3 cellular contexts compared by ENCODE assay signal in the genomic region with DNA sequence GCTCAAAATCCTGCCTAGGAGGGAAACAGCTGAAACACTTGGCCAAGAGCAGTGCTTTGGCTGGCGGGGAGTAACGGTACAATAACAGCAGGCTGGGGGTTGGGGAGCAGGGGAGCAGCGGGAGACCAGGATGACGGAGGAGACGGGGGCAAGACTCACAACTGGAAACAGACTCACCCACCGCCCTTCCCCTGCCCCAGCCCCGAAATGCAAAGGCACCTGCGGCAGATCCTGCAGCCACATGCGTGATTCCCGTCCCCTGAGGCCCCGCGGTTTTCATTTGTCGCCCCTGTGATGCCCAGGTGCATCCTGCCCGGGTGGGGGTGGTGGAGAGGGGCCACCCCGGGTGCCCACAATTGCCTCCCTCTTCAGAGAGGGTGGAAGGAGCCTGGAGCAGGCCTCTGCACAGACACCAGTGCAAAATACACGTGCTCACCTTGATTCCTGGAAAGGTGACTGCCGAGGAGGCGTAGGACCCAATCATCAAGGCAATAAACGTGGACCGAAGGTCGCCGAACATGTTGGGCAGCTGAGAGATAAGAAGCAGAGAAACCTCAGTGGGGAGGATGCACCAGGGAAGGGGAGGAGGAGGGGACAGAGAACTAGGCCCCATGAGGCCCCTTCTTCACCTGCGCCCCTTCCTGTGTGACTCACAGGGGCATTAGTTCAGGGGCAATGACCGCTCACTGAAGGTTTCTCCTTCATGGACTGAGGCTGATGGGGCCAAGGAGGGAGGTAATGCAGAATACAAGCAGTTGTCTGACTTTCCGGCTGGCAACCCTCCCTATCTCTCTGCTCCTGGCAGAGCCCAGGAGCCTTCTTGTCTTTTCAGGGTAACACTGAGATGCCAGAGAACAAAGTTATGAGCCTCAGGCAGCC.
TF ChIP-seq lines count a peak whose summit lies in the region.

No MANE protein-coding gene starts in this region.

TF ChIP-seq in GM12891, 5 proteins besides CTCF, POLR2A, EP300 and RAD21:
- TF ChIP-seq PAX5 (IDR thresholded peaks at IDR 0.05; ENCODE audit: insufficient read depth, low read length, severe bottlenecking) (peak; percentile 7), TAF1 (IDR thresholded peaks at IDR 0.05; ENCODE audit: low read depth, low read length) (no peak), POU2F2 (IDR thresholded peaks at IDR 0.05; ENCODE audit: low read depth, low read length) (peak; percentile 49; the same call in 1 of the 2 replicates)

TF ChIP-seq in H1, 55 proteins besides CTCF, POLR2A, EP300 and RAD21:
- TF ChIP-seq HDAC2 (IDR thresholded peaks at IDR 0.05; ENCODE audit: borderline replicate concordance in 1 of 2, low read depth in 2 of 2, low read length in 2 of 2) (no peak), CHD2 (IDR thresholded peaks at IDR 0.05; ENCODE audit: low read length) (no peak), BACH1 (IDR thresholded peaks at IDR 0.05; ENCODE audit: low read length) (no peak), SAP30 (IDR thresholded peaks at IDR 0.05; ENCODE audit: insufficient read depth, insufficient replicate concordance, low read length) (no peak), CEBPB (IDR thresholded peaks at IDR 0.05; ENCODE audit: low read depth, low read length) (no peak), CREB1 (IDR thresholded peaks at IDR 0.05) (no peak), RXRA (IDR thresholded peaks at IDR 0.05; ENCODE audit: insufficient read depth, low read depth, low read length) (no peak), SIN3A (conservative IDR thresholded peaks at IDR 0.05 in 1 of 2, IDR thresholded peaks at IDR 0.05 in 1 of 2; ENCODE audit: low read depth in 1 of 2, low read length in 2 of 2) (no peak), CHD1 (IDR thresholded peaks at IDR 0.05; ENCODE audit: low read depth, low read length) (no peak), GABPA (IDR thresholded peaks at IDR 0.05; ENCODE audit: borderline replicate concordance, insufficient read depth, low read length) (no peak), NANOG (IDR thresholded peaks at IDR 0.05; ENCODE audit: insufficient read depth, low read depth, low read length, poor library complexity, severe bottlenecking) (no peak), SIRT6 (IDR thresholded peaks at IDR 0.05; ENCODE audit: low read length) (no peak), TBP (IDR thresholded peaks at IDR 0.05; ENCODE audit: low read depth, low read length) (no peak), ZNF274 (IDR thresholded peaks at IDR 0.05; ENCODE audit: borderline replicate concordance, extremely low read depth, low read length) (no peak), NRF1 (IDR thresholded peaks at IDR 0.05; ENCODE audit: low read depth, low read length) (no peak), SRF (IDR thresholded peaks at IDR 0.05; ENCODE audit: low read depth, low read length) (no peak), CBX8 (IDR thresholded peaks at IDR 0.05; ENCODE audit: borderline replicate concordance, low read depth, low read length) (no peak), POLR2AphosphoS5 (IDR thresholded peaks at IDR 0.05; ENCODE audit: low read depth, low read length) (no peak)
- TF ChIP-seq, protein P1, sequence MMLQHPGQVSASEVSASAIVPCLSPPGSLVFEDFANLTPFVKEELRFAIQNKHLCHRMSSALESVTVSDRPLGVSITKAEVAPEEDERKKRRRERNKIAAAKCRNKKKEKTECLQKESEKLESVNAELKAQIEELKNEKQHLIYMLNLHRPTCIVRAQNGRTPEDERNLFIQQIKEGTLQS (IDR thresholded peaks at IDR 0.05; ENCODE audit: insufficient read depth, low read depth, low read length) = no peak

TF ChIP-seq in SK-N-SH treated with all-trans-retinoic acid at 6 μM for 48 hours, 23 proteins besides CTCF, POLR2A, EP300 and RAD21:
- TF ChIP-seq, protein P2, sequence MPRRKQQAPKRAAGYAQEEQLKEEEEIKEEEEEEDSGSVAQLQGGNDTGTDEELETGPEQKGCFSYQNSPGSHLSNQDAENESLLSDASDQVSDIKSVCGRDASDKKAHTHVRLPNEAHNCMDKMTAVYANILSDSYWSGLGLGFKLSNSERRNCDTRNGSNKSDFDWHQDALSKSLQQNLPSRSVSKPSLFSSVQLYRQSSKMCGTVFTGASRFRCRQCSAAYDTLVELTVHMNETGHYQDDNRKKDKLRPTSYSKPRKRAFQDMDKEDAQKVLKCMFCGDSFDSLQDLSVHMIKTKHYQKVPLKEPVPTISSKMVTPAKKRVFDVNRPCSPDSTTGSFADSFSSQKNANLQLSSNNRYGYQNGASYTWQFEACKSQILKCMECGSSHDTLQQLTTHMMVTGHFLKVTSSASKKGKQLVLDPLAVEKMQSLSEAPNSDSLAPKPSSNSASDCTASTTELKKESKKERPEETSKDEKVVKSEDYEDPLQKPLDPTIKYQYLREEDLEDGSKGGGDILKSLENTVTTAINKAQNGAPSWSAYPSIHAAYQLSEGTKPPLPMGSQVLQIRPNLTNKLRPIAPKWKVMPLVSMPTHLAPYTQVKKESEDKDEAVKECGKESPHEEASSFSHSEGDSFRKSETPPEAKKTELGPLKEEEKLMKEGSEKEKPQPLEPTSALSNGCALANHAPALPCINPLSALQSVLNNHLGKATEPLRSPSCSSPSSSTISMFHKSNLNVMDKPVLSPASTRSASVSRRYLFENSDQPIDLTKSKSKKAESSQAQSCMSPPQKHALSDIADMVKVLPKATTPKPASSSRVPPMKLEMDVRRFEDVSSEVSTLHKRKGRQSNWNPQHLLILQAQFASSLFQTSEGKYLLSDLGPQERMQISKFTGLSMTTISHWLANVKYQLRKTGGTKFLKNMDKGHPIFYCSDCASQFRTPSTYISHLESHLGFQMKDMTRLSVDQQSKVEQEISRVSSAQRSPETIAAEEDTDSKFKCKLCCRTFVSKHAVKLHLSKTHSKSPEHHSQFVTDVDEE (CRISPR knock-in tag; IDR thresholded peaks at IDR 0.05) = no peak
- TF ChIP-seq ZFP30 (CRISPR knock-in tag; IDR thresholded peaks at IDR 0.05) (no peak), TOX (CRISPR knock-in tag; IDR thresholded peaks at IDR 0.05; ENCODE audit: borderline replicate concordance) (no peak), ZFP3 (CRISPR knock-in tag; IDR thresholded peaks at IDR 0.05) (no peak), OSR1 (CRISPR knock-in tag; IDR thresholded peaks at IDR 0.05) (no peak), ISL1 (CRISPR knock-in tag; IDR thresholded peaks at IDR 0.05) (no peak), PPARA (CRISPR knock-in tag; IDR thresholded peaks at IDR 0.05; ENCODE audit: borderline replicate concordance) (no peak), CSDC2 (CRISPR knock-in tag; IDR thresholded peaks at IDR 0.05) (no peak), ZNF8 (CRISPR knock-in tag; IDR thresholded peaks at IDR 0.05) (no peak)
- TF ChIP-seq, protein P3, sequence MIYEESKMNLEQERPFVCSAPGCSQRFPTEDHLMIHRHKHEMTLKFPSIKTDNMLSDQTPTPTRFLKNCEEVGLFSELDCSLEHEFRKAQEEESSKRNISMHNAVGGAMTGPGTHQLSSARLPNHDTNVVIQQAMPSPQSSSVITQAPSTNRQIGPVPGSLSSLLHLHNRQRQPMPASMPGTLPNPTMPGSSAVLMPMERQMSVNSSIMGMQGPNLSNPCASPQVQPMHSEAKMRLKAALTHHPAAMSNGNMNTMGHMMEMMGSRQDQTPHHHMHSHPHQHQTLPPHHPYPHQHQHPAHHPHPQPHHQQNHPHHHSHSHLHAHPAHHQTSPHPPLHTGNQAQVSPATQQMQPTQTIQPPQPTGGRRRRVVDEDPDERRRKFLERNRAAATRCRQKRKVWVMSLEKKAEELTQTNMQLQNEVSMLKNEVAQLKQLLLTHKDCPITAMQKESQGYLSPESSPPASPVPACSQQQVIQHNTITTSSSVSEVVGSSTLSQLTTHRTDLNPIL (CRISPR knock-in tag; IDR thresholded peaks at IDR 0.05; ENCODE audit: low read depth) = no peak
- TF ChIP-seq, protein P4, sequence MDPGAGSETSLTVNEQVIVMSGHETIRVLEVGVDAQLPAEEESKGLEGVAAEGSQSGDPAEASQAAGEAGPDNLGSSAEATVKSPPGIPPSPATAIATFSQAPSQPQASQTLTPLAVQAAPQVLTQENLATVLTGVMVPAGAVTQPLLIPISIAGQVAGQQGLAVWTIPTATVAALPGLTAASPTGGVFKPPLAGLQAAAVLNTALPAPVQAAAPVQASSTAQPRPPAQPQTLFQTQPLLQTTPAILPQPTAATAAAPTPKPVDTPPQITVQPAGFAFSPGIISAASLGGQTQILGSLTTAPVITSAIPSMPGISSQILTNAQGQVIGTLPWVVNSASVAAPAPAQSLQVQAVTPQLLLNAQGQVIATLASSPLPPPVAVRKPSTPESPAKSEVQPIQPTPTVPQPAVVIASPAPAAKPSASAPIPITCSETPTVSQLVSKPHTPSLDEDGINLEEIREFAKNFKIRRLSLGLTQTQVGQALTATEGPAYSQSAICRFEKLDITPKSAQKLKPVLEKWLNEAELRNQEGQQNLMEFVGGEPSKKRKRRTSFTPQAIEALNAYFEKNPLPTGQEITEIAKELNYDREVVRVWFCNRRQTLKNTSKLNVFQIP (CRISPR knock-in tag; IDR thresholded peaks at IDR 0.05; ENCODE audit: borderline replicate concordance, low read depth) = no peak
- TF ChIP-seq, protein P5, sequence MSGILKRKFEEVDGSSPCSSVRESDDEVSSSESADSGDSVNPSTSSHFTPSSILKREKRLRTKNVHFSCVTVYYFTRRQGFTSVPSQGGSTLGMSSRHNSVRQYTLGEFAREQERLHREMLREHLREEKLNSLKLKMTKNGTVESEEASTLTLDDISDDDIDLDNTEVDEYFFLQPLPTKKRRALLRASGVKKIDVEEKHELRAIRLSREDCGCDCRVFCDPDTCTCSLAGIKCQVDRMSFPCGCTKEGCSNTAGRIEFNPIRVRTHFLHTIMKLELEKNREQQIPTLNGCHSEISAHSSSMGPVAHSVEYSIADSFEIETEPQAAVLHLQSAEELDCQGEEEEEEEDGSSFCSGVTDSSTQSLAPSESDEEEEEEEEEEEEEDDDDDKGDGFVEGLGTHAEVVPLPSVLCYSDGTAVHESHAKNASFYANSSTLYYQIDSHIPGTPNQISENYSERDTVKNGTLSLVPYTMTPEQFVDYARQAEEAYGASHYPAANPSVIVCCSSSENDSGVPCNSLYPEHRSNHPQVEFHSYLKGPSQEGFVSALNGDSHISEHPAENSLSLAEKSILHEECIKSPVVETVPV (CRISPR knock-in tag; IDR thresholded peaks at IDR 0.05) = no peak
